In genomic region chr1:110780600-110781484, GRCh38 we compare ENCODE assay signal across 8 cellular contexts.
A peak's percentile ranks its signal among the peaks of the same experiment; 100 is the strongest.
DNase-seq lines count a peak whose midpoint lies in the region; ATAC-seq, FAIRE-seq and TF ChIP-seq lines count a peak whose summit lies in the region.

No MANE protein-coding gene starts in this region.

- ATAC-seq in activated B cell treated with CpG ODN at 0.5 μM for 24 hours (ENCODE audit: low read depth), result peak; percentile 85
- ATAC-seq in GM19351 (IDR thresholded peaks at IDR 0.05; ENCODE audit: unreplicated experiment), result no peak

- FAIRE-seq in GM18507 (lab: Jason Lieb, UNC), result peak; percentile 91
- no peak for FAIRE-seq in kidney (lab: Jason Lieb, UNC)

- intact Hi-C loops in activated B cell treated with CpG ODN at 0.5 μM for 24 hours (cut with micrococcal nuclease) (loop anchor here (1.0 to 10.0 kb wide), 7 partner anchors 15 to 551 kb away; partner anchors contain the start of gene KCNA3), kidney (cut with DNase I) (no loop called here)

- H3K4me1 Mint-ChIP-seq in activated B cell treated with CpG ODN at 0.5 μM for 24 hours, result peaks cover 43% of the 10 kb centered on the region

- H3K4me3 ChIP-seq in kidney (ENCODE audit: low read length in 2 of 2), result no peak overlapping the region

- no peaks in the 10 kb centered on the region for H3K36me3 ChIP-seq in kidney (ENCODE audit: control insufficient read depth in 1 of 2, insufficient read depth in 2 of 2, low read length in 2 of 2)

- no peaks in the 10 kb centered on the region for H3K9me3 Mint-ChIP-seq in activated B cell treated with CpG ODN at 0.5 μM for 24 hours

- no peak overlapping the region for H3K9ac ChIP-seq in kidney (ENCODE audit: low read length in 2 of 2)

- DNase-seq in 8988T (peak; percentile 11), GM18507 (ENCODE audit: extremely low spot score, insufficient read length, low read depth) (peak; percentile 64), NCI-H2171 treated with DMSO at 0.1 percent for 48 hours (lab: John Stamatoyannopoulos, UW) (peak; percentile 65), activated B cell treated with CpG ODN at 0.5 μM for 24 hours (peak; percentile 48), caudate nucleus (lab: John Stamatoyannopoulos, UW) (peak in 39 of 61 donors; percentile 4 to 80 (median 34)), kidney (no peak)
- peak; percentile 70 to 78 for DNase-seq in stimulated activated CD4-positive, alpha-beta T cell treated with anti-CD3 and anti-CD28 coated beads, Interleukin-2, amount 100 ng/mL, for 24 hours

- H3K9me3 ChIP-seq in kidney (ENCODE audit: control insufficient read depth in 1 of 2, low read length in 2 of 2), result no peaks in the 10 kb centered on the region

- POLR2A ChIA-PET in activated B cell treated with CpG ODN at 0.5 μM for 24 hours (lab: Charles Lee), result interaction anchor here (0.5 to 1.6 kb wide), 5 partner anchors 92 to 165 kb away, joined by 3 to 9 read pairs (median 7); partner anchors contain the start of gene CD53

- CTCF ChIA-PET in activated B cell treated with CpG ODN at 0.5 μM for 24 hours (lab: Charles Lee), result interaction anchor here (0.8 to 8.2 kb wide), 22 partner anchors 9 to 553 kb away, joined by 3 to 98 read pairs (median 5); partner anchors contain the start of genes CD53 and LRIF1

- no peaks in the 10 kb centered on the region for H3K36me3 Mint-ChIP-seq in activated B cell treated with CpG ODN at 0.5 μM for 24 hours (ENCODE audit: low read depth)

- H3K27me3 Mint-ChIP-seq in activated B cell treated with CpG ODN at 0.5 μM for 24 hours, result no peaks in the 10 kb centered on the region

- peaks cover 0 to 8% of the 10 kb centered on the region in 2 donors for H3K4me1 ChIP-seq in kidney (ENCODE audit: control insufficient read depth in 1 of 2, insufficient read depth in 1 of 2, low read depth in 1 of 2, low read length in 2 of 2)

- H3K27ac ChIP-seq in caudate nucleus (ENCODE audit: low read depth, low read length) (no peak overlapping the region), kidney (ENCODE audit: low read depth in 2 of 2, low read length in 2 of 2) (peak overlapping the region in 1 of 2 donors; percentile 67)

- H3K4me3 Mint-ChIP-seq in activated B cell treated with CpG ODN at 0.5 μM for 24 hours, result peak overlapping the region; percentile 47

- no peak overlapping the region for H3K27ac Mint-ChIP-seq in activated B cell treated with CpG ODN at 0.5 μM for 24 hours

- TF ChIP-seq CTCF in activated B cell treated with CpG ODN at 0.5 μM for 24 hours (IDR thresholded peaks at IDR 0.05), result no peak
- peak; percentile 77 for TF ChIP-seq CTCF in kidney (IDR thresholded peaks at IDR 0.05; ENCODE audit: borderline replicate concordance, extremely low read depth, insufficient read depth)
